18 cellular contexts compared by ENCODE assay signal in the genomic region with DNA sequence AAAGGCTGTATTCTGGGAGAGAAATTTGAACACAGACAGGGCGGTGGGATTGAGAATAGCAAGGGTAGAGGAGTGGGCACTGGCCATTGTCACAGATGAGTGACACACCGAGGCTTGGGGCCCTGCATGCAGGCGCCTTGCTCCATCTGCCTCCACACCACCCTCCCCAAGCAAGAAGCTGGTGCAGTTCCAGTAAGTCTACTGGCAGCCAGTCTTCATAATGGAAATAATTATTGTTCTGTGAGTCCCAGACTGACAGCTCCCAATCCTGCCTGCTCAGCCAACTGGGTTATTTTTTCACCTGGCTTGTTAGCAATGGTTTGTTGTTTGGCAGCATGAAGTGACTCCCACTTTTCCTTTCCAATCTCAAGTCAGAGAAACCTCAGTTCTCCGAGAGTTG.
"Had no signal": no experiment of that assay in that cellular context is flagged by ENCODE, and none has a peak within 500 bp of the region (broad histone marks: within the 10 kb centered on the region; RNA-seq: fewer than 3 reads in every experiment).

No MANE protein-coding gene starts in this region.

- H3K27me3 ChIP-seq: brain microvascular endothelial cell, esophagus squamous epithelium, pancreas, testis had no signal

- H3K36me3 ChIP-seq: brain microvascular endothelial cell, esophagus squamous epithelium, pancreas had no signal

- DNase-seq: activated CD4-positive, alpha-beta T cell treated with anti-CD3 and anti-CD28 coated beads, Interleukin-2, amount 50 U/mL, for 48 hours; activated effector memory CD4-positive, alpha-beta T cell treated with Interleukin-2 at 50 U/mL for 16 hours; activated naive CD4-positive, alpha-beta T cell treated with anti-CD3 and anti-CD28 coated beads, Interleukin-2, amount 10 ng/mL, durations not matched to agents 7 days and 5 days; activated T-cell treated with anti-CD3 and anti-CD28 coated beads, Interleukin-2, amount 50 U/mL, for 4 hours; aorta; brain microvascular endothelial cell; cerebellar nuclear complex; dermis blood vessel endothelial cell; effector memory CD8-positive, alpha-beta T cell; esophagus squamous epithelium; immature natural killer cell; kidney glomerular epithelial cell; natural killer cell; pancreas; stimulated activated CD4-positive, alpha-beta T cell treated with anti-CD3 and anti-CD28 coated beads, Interleukin-4, amount 100 ng/mL, for 1 hour; testis had no signal

- H3K4me1 ChIP-seq: pancreas, testis had no signal

- H3K4me2 ChIP-seq: smooth muscle cell had no signal

- H3K9me3 ChIP-seq: esophagus squamous epithelium, pancreas, testis had no signal

- H3K27ac ChIP-seq: brain microvascular endothelial cell, esophagus squamous epithelium, pancreas, testis had no signal

- FAIRE-seq: pancreas had no signal

- ATAC-seq: activated T-cell treated with anti-CD3 and anti-CD28 coated beads, Interleukin-2, amount 50 U/mL, for 4 hours; effector memory CD8-positive, alpha-beta T cell; natural killer cell; pancreas; sciatic nerve had no signal

- H3K4me3 ChIP-seq: pancreas, smooth muscle cell, testis had no signal
